9 cellular contexts compared by ENCODE assay signal in genomic region chr6:155418017-155418749, GRCh38. TPM values are rescaled to one million over a fixed set of nuclear protein-coding genes. Genes with fewer than 3 reads are reported as not detected.
A peak's percentile ranks its signal among the peaks of the same experiment; 100 is the strongest.
DNase-seq lines count a peak whose midpoint lies in the region; ATAC-seq and TF ChIP-seq lines count a peak whose summit lies in the region.
"Had no signal": no experiment of that assay in that cellular context is flagged by ENCODE, and none has a peak within 500 bp of the region (broad histone marks: within the 10 kb centered on the region; RNA-seq: fewer than 3 reads in every experiment).

No MANE protein-coding gene starts in this region.

- H3K36me3 ChIP-seq in right atrium auricular region = no peaks in the 10 kb centered on the region
- H3K36me3 ChIP-seq in SU-DHL-6 (ENCODE audit: low read length) = no peaks in the 10 kb centered on the region

- H3K9me3 Mint-ChIP-seq in memory B cell = no peaks in the 10 kb centered on the region

- H3K27me3 ChIP-seq in right atrium auricular region (no peaks in the 10 kb centered on the region), SU-DHL-6 (ENCODE audit: low read length) (no peaks in the 10 kb centered on the region)

- H3F3A ChIP-seq in SU-DHL-6 (ENCODE audit: insufficient read depth) = peaks cover 34% of the 10 kb centered on the region

- H3K4me2 ChIP-seq in SU-DHL-6 (ENCODE audit: low read depth, low read length, poor library complexity, severe bottlenecking) = peak overlapping the region; percentile 98

- H3K9me2 ChIP-seq in SU-DHL-6 (replicated peaks; ENCODE audit: insufficient read depth, low read length) = no peaks in the 10 kb centered on the region

- no peaks in the 10 kb centered on the region for H3K36me3 Mint-ChIP-seq in memory B cell

- H2AFZ ChIP-seq in SU-DHL-6 (ENCODE audit: low read depth, low read length, severe bottlenecking) = peak overlapping the region; percentile 59

- H3K4me3 ChIP-seq in right atrium auricular region (peak overlapping the region in 1 of 2 donors; percentile 1), SU-DHL-6 (ENCODE audit: insufficient read depth, low read length, poor library complexity, severe bottlenecking) (peak overlapping the region; percentile 31)

- peak overlapping the region; percentile 98 for H3K27ac Mint-ChIP-seq in memory B cell

- intact Hi-C loops in left cardiac atrium (cut with DNase I) = no loop called here

- H3K27ac ChIP-seq in right atrium auricular region (peak overlapping the region in 1 of 2 donors; percentile 42), SU-DHL-6 (ENCODE audit: low read depth, low read length) (peak overlapping the region; percentile 98)

- DNase-seq in left cardiac atrium (peak; percentile 32), right atrium auricular region (ENCODE audit: low spot score) (no peak), amniotic stem cell (lab: John Stamatoyannopoulos, UW) (peak; percentile 29), memory B cell (ENCODE audit: low spot score in 2 of 2) (peak in 1 of 2 donors; percentile 27), retina (no peak)
- DNase-seq in stimulated activated naive CD4-positive, alpha-beta T cell treated with Interleukin-2 at 50 U/mL for 16 hours (lab: John Stamatoyannopoulos, UW) = peak; percentile 70

- peaks cover 35% of the 10 kb centered on the region for H3K4me1 Mint-ChIP-seq in memory B cell

- peak overlapping the region; percentile 51 for H3K9ac ChIP-seq in SU-DHL-6 (ENCODE audit: low read length)

- ATAC-seq in left cardiac atrium = peak; percentile 72 to 78
- ATAC-seq in HG03442 (IDR thresholded peaks at IDR 0.05; ENCODE audit: unreplicated experiment) = peak; percentile 56
- ATAC-seq in memory B cell (ENCODE audit: low read depth) = peak; percentile 79

- no peaks in the 10 kb centered on the region for H3K27me3 Mint-ChIP-seq in memory B cell

- no peaks in the 10 kb centered on the region for H3K79me2 ChIP-seq in SU-DHL-6 (ENCODE audit: insufficient read depth, low read length)

- peak overlapping the region; percentile 89 for H3K4me3 Mint-ChIP-seq in memory B cell

- H3K4me1 ChIP-seq in right atrium auricular region = peaks cover 0 to 7% of the 10 kb centered on the region in 2 donors

- no peak for TF ChIP-seq CTCF in right atrium auricular region (IDR thresholded peaks at IDR 0.05)
- TF ChIP-seq CTCF in SU-DHL-6 (IDR thresholded peaks at IDR 0.05; ENCODE audit: insufficient read depth, low read length, poor library complexity, severe bottlenecking) = no peak

- no peaks in the 10 kb centered on the region for H4K20me1 ChIP-seq in SU-DHL-6 (ENCODE audit: low read depth, low read length)

- H3K9me3 ChIP-seq in right atrium auricular region (no peaks in the 10 kb centered on the region), SU-DHL-6 (ENCODE audit: insufficient read depth, low read length) (no peaks in the 10 kb centered on the region)

RNA-seq across cellular contexts. Expression of gene NOX3, which starts 37.5 kb away (rescaled TPM):
- total RNA-seq in left cardiac atrium (not detected), right atrium auricular region (not detected)
- total RNA-seq: lower leg skin had no signal

Comparison
In these comparisons a context has a peak if more than half of its experiments do, and no peak if none do; other contexts are left out.
1. DNase-seq: peak in left cardiac atrium (single experiment), amniotic stem cell (single experiment) and stimulated activated naive CD4-positive, alpha-beta T cell treated with Interleukin-2 at 50 U/mL for 16 hours (single experiment); none in right atrium auricular region (single experiment) and retina (single experiment).
2. Peak in every context shown above with its lines, with median percentiles within 50 percentile points of each other: ATAC-seq.